In the genomic region with DNA sequence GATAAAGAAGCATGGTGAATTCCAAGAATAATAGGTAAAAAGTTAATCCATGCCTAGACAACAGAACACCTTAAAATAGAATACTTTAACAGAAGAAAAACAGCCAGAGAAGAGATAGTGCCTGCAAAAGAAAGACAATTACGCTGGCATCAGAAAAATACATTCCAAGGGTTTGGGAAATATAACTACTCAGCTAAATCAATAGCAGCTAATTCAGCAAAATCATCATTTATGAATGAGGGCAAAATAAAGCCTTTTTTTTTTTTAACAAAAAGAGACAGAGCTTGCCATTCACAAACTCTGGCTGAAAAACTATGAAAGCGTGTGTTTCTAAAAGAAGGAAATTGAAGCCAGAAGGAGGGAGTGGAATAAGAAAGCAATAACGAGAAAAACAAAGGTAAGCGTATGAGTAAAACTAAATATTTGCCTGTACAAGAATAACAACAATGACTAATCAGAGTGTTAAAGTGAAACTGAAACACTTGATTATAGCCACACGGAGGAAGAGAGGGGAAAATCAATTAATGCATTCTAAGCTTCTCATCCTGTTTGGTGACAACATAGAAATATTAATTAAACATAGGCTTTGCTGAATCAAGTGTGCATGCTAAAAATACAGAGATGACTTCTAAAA, we compare ENCODE assay signal across 8 cellular contexts.
DNase-seq lines count a peak whose midpoint lies in the region; ATAC-seq and TF ChIP-seq lines count a peak whose summit lies in the region.

No MANE protein-coding gene starts in this region.

- no peaks in the 10 kb centered on the region for H3K27me3 ChIP-seq in OCI-LY3 (ENCODE audit: low read depth, low read length)

- H4K20me1 ChIP-seq in OCI-LY3 (ENCODE audit: insufficient read depth, low read length): no peaks in the 10 kb centered on the region

- no peaks in the 10 kb centered on the region for H3K36me3 ChIP-seq in OCI-LY3 (replicated peaks; ENCODE audit: low read depth, low read length)

- H3K9me3 ChIP-seq in OCI-LY3 (ENCODE audit: insufficient read depth, low read length): no peaks in the 10 kb centered on the region

- peak overlapping the region; percentile 67 to 87 (median 76) for H3K4me3 Mint-ChIP-seq in immature natural killer cell

- H3K36me3 Mint-ChIP-seq in immature natural killer cell: no peaks in the 10 kb centered on the region

- no peak overlapping the region for H3K4me3 ChIP-seq in GM12865 (ENCODE audit: low read depth, low read length)
- peak overlapping the region; percentile 47 for H3K4me3 ChIP-seq in OCI-LY3 (ENCODE audit: low read length)

- no peaks in the 10 kb centered on the region for H3K9me3 Mint-ChIP-seq in immature natural killer cell

- no peak overlapping the region for H2AFZ ChIP-seq in OCI-LY3 (ENCODE audit: low read depth, low read length)

- peaks cover 0 to 2% (median 0%) of the 10 kb centered on the region in 3 donors for H3K27me3 Mint-ChIP-seq in immature natural killer cell (ENCODE audit: low read depth in 3 of 3)

- peaks cover 47% of the 10 kb centered on the region for H3K4me1 ChIP-seq in OCI-LY3 (ENCODE audit: low read length)

- ATAC-seq in GM21360 (IDR thresholded peaks at IDR 0.05; ENCODE audit: unreplicated experiment): no peak

- H3K27ac ChIP-seq in OCI-LY3 (ENCODE audit: low read length): no peak overlapping the region

- H3K79me2 ChIP-seq in OCI-LY3 (ENCODE audit: low read length): no peaks in the 10 kb centered on the region

- DNase-seq in GM12865 (ENCODE audit: low read depth) (peak; percentile 37), H4 (ENCODE audit: low spot score) (peak; percentile 9), immature natural killer cell (no peak), UCSD-AML1 (lab: John Stamatoyannopoulos, UW; ENCODE audit: unreplicated experiment) (no peak), ecto neural progenitor cell (ENCODE audit: low spot score) (no peak), RKO (ENCODE audit: low spot score) (no peak)

- TF ChIP-seq CTCF in GM12865 (IDR thresholded peaks at IDR 0.05; ENCODE audit: insufficient read depth, low read depth, low read length, missing control alignments): no peak
- no peak for TF ChIP-seq CTCF in OCI-LY3 (IDR thresholded peaks at IDR 0.05; ENCODE audit: low read depth, low read length)

- peak overlapping the region; percentile 71 for H3K4me2 ChIP-seq in OCI-LY3 (ENCODE audit: low read length)

- peaks cover 38 to 49% of the 10 kb centered on the region in 2 donors for H3K4me1 Mint-ChIP-seq in immature natural killer cell

- peak overlapping the region; percentile 55 to 87 (median 76) for H3K27ac Mint-ChIP-seq in immature natural killer cell

- 0 out of 2 replicates have a peak overlapping the region, but pooled peaks have one; percentile 1 for H3K9ac ChIP-seq in OCI-LY3 (ENCODE audit: low read length)

Comparison
In these comparisons a context has a peak if more than half of its experiments do, and no peak if none do; other contexts are left out.
1. DNase-seq: peak in GM12865 (single experiment) and H4 (single experiment); none in immature natural killer cell (0 of 3), UCSD-AML1 (single experiment), ecto neural progenitor cell (single experiment) and RKO (single experiment).